Comparison of ENCODE assay signal across 8 cellular contexts in genomic region chr11:3807856-3808845, GRCh38. TPM values are rescaled to one million over a fixed set of nuclear protein-coding genes. Genes with fewer than 3 reads are reported as not detected.
DNase-seq lines count a peak whose midpoint lies in the region; ATAC-seq and TF ChIP-seq lines count a peak whose summit lies in the region.

Gene PGAP2 (plus strand): TSS chr11:3808560. CDS start chr11:3811260, 2,700 bp downstream.

- no peak within 1 kb of the TSS for H3K27ac ChIP-seq in ectodermal cell (ENCODE audit: insufficient read depth, low read depth, low read length, poor library complexity, severe bottlenecking)

- DNase-seq in NOMO-1 (lab: John Stamatoyannopoulos, UW; ENCODE audit: unreplicated experiment in 2 of 2): peak; percentile 65 to 73
- no peak for DNase-seq in NOMO-1 treated with dmso at 0.1 percent for 144 hours (lab: John Stamatoyannopoulos, UW; ENCODE audit: unreplicated experiment)
- peak; percentile 55 for DNase-seq in NCI-H345 treated with DMSO at 0.1 percent for 48 hours (lab: John Stamatoyannopoulos, UW; ENCODE audit: unreplicated experiment)
- peak; percentile 68 for DNase-seq in activated CD4-positive, alpha-beta T cell treated with anti-CD3 and anti-CD28 coated beads for 48 hours
- DNase-seq in lower leg skin (ENCODE audit: low spot score in 2 of 2): peak; percentile 46 to 92
- DNase-seq in stimulated activated CD4-positive, alpha-beta T cell treated with anti-CD3 and anti-CD28 coated beads, TNF-alpha, amount 100 ng/mL, for 48 hours (ENCODE audit: low read depth in 3 of 3): peak in 2 of 3 donors; percentile 25 to 35

- intact Hi-C loops in lower leg skin (cut with DNase I; ENCODE audit: low total_unique reads): no loop called here

- WGBS in ectodermal cell, 2 experiments: 0 to 1% methylated on average over 52 of the region's 53 CpGs
- WGBS in lower leg skin, 2 donors: 0 to 4% methylated on average over 32 to 48 of the region's 53 CpGs

- TF ChIP-seq CTCF in lower leg skin (IDR thresholded peaks at IDR 0.05): no peak

- H3K36me3 ChIP-seq in ectodermal cell (ENCODE audit: control insufficient read depth, insufficient read depth, low read length): no peaks in the 10 kb centered on the region

- H3K9me3 ChIP-seq in ectodermal cell (ENCODE audit: control insufficient read depth, low read length): no peaks in the 10 kb centered on the region

- H3K4me1 ChIP-seq in ectodermal cell (ENCODE audit: control insufficient read depth, insufficient read depth, low read length): no peaks in the 10 kb centered on the region

- ATAC-seq in HG02973 (IDR thresholded peaks at IDR 0.05; ENCODE audit: unreplicated experiment): peak; percentile 61

- H3K27me3 ChIP-seq in ectodermal cell (ENCODE audit: control insufficient read depth, insufficient read depth, low read length, poor library complexity, severe bottlenecking): no peaks in the 10 kb centered on the region

- peak within 1 kb of the TSS; percentile 83 for H3K4me3 ChIP-seq in ectodermal cell (ENCODE audit: insufficient read depth, low read depth, low read length)
- H3K4me3 ChIP-seq in lower leg skin (ENCODE audit: low read depth, poor library complexity, severe bottlenecking): peak within 1 kb of the TSS; percentile 55

- no peak for TF ChIP-seq POLR2A in lower leg skin (IDR thresholded peaks at IDR 0.05)

RNA-seq across cellular contexts. Expression of gene PGAP2, which starts in this region (rescaled TPM):
- 47.0 TPM for polyA plus RNA-seq in ectodermal cell (2013, experiment 1 of 4)
- polyA plus RNA-seq in ectodermal cell (2013, experiment 2 of 4): 42.8 TPM
- polyA plus RNA-seq in ectodermal cell (2013, experiment 3 of 4): 37.0 TPM
- polyA plus RNA-seq in ectodermal cell (2013, experiment 4 of 4): 34.4 TPM
- 10 to 100 TPM; 45.6 to 59.6 (median 51.9) TPM for total RNA-seq in lower leg skin
